ENCODE assay signal across 10 cellular contexts in genomic region chr1:30106125-30106524, GRCh38.
DNase-seq lines count a peak whose midpoint lies in the region; ATAC-seq and TF ChIP-seq lines count a peak whose summit lies in the region.
"Had no signal": no experiment of that assay in that cellular context is flagged by ENCODE, and none has a peak within 500 bp of the region (broad histone marks: within the 10 kb centered on the region; RNA-seq: fewer than 3 reads in every experiment).

No MANE protein-coding gene starts in this region.

- H3K27ac ChIP-seq in substantia nigra (ENCODE audit: low read depth, low read length, poor library complexity, severe bottlenecking): no peak overlapping the region
- H3K27ac ChIP-seq: SK-N-MC had no signal

- DNase-seq in GM03348 (ENCODE audit: low spot score) (peak; percentile 55), M059J (ENCODE audit: low read depth) (peak; percentile 44), cardiac fibroblast (ENCODE audit: low read depth in 2 of 2) (peak in 1 of 2 donors; percentile 37), myocyte (ENCODE audit: low read depth) (peak; percentile 11), DMS79 treated with DMSO at 0.1 percent for 48 hours (lab: John Stamatoyannopoulos, UW) (no peak), substantia nigra (lab: John Stamatoyannopoulos, UW) (no peak)
- DNase-seq in stimulated activated naive CD4-positive, alpha-beta T cell (lab: John Stamatoyannopoulos, UW): no peak
- DNase-seq: naive B cell had no signal

- no peak for ATAC-seq in HG02798 (IDR thresholded peaks at IDR 0.05; ENCODE audit: poor library complexity, unreplicated experiment)

- TF ChIP-seq CTCF in cardiac fibroblast (IDR thresholded peaks at IDR 0.05; ENCODE audit: low read depth, low read length): peak; percentile 21

- H3K4me3 ChIP-seq in cardiac fibroblast (replicated peaks in 1 of 2; ENCODE audit: low read depth in 2 of 2, low read length in 2 of 2): no peak overlapping the region
- H3K4me3 ChIP-seq: SK-N-MC had no signal

Comparison
In these comparisons a context has a peak if more than half of its experiments do, and no peak if none do; other contexts are left out.
1. DNase-seq: peak in GM03348 (single experiment), M059J (single experiment) and myocyte (single experiment); none in DMS79 treated with DMSO at 0.1 percent for 48 hours (single experiment), stimulated activated naive CD4-positive, alpha-beta T cell (0 of 6) and substantia nigra (0 of 49).